In genomic region chr6:164098857-164099534, GRCh38 we compare ENCODE assay signal across 13 cellular contexts.
DNase-seq lines count a peak whose midpoint lies in the region; TF ChIP-seq lines count a peak whose summit lies in the region.
"Had no signal": no experiment of that assay in that cellular context is flagged by ENCODE, and none has a peak within 500 bp of the region (broad histone marks: within the 10 kb centered on the region; RNA-seq: fewer than 3 reads in every experiment).

No MANE protein-coding gene starts in this region.

- peak overlapping the region; percentile 71 to 96 (median 92) for H3K27ac Mint-ChIP-seq in brain
- H3K27ac Mint-ChIP-seq: activated naive CD8-positive, alpha-beta T cell treated with anti-CD3 and anti-CD28 coated beads, Interleukin-2, amount 10 ng/mL, durations not matched to agents 7 days and 5 days had no signal

- CTCF ChIA-PET in HEK293 (lab: Yijun Ruan, JAX) = interaction anchor here (0.6 to 2.3 kb wide), 3 partner anchors 8 to 185 kb away, joined by 3 to 11 read pairs (median 4); no protein-coding TSS in a partner anchor

- no peak for TF ChIP-seq EP300 in ovary (IDR thresholded peaks at IDR 0.05)

- intact Hi-C loops in ovary (cut with DNase I) = no loop called here
- intact Hi-C loops in colonic mucosa (cut with DNase I) = no loop called here

- TF ChIP-seq CTCF in HEK293 (tag by site-specific recombination; IDR thresholded peaks at IDR 0.05) (no peak), brain (conservative IDR thresholded peaks at IDR 0.05) (no peak), cardiac muscle cell (IDR thresholded peaks at IDR 0.05; ENCODE audit: low read depth, low read length) (no peak), ovary (IDR thresholded peaks at IDR 0.05) (no peak), colonic mucosa (IDR thresholded peaks at IDR 0.05) (no peak)

- H3K36me3 Mint-ChIP-seq in brain = peaks cover 8% of the 10 kb centered on the region
- H3K36me3 Mint-ChIP-seq: activated naive CD8-positive, alpha-beta T cell treated with anti-CD3 and anti-CD28 coated beads, Interleukin-2, amount 10 ng/mL, durations not matched to agents 7 days and 5 days had no signal

- H3K27ac ChIP-seq in HEK293 (ENCODE audit: extremely low read depth, low read depth, low read length) (no peak overlapping the region), cardiac muscle cell (peak overlapping the region; percentile 2), ovary (no peak overlapping the region), colonic mucosa (no peak overlapping the region)
- H3K27ac ChIP-seq: vagina had no signal

- H3K9ac ChIP-seq in colonic mucosa (ENCODE audit: low read depth in 2 of 2, low read length in 2 of 2) = no peak overlapping the region

- peaks cover 78% of the 10 kb centered on the region for H3K4me1 Mint-ChIP-seq in brain
- H3K4me1 Mint-ChIP-seq: activated naive CD8-positive, alpha-beta T cell treated with anti-CD3 and anti-CD28 coated beads, Interleukin-2, amount 10 ng/mL, durations not matched to agents 7 days and 5 days had no signal

- POLR2A ChIA-PET in HEK293 (lab: Yijun Ruan, JAX) = no interaction called here

- peak overlapping the region; percentile 18 to 71 (median 38) for H3K4me3 Mint-ChIP-seq in brain
- H3K4me3 Mint-ChIP-seq: activated naive CD8-positive, alpha-beta T cell treated with anti-CD3 and anti-CD28 coated beads, Interleukin-2, amount 10 ng/mL, durations not matched to agents 7 days and 5 days had no signal

- DNase-seq in cardiac muscle cell (ENCODE audit: low read depth in 1 of 2, low spot score in 1 of 2) (peak; percentile 85 to 90), retina (peak; percentile 80), ovary (no peak), colonic mucosa (no peak), dedifferentiated amniotic fluid mesenchymal stem cell (ENCODE audit: extremely low spot score) (no peak)
- no peak for DNase-seq in stimulated activated CD4-positive, alpha-beta T cell treated with anti-CD3 and anti-CD28 coated beads, Interleukin-2, amount 100 ng/mL, for 48 hours
- DNase-seq: activated CD4-positive, CD25-positive, alpha-beta regulatory T cell; activated naive CD8-positive, alpha-beta T cell treated with anti-CD3 and anti-CD28 coated beads, Interleukin-2, amount 10 ng/mL, durations not matched to agents 7 days and 5 days; DMS79 treated with DMSO at 0.1 percent for 48 hours had no signal

- 72 to 80% (median 76%) methylated on average over 16 of the region's 16 CpGs for WGBS in ovary, 3 donors

- H3K9me3 ChIP-seq in HEK293 (ENCODE audit: control insufficient read depth, insufficient read depth, low read depth, low read length) (no peaks in the 10 kb centered on the region), cardiac muscle cell (ENCODE audit: low read depth) (no peaks in the 10 kb centered on the region), ovary (no peaks in the 10 kb centered on the region), colonic mucosa (no peaks in the 10 kb centered on the region)
- H3K9me3 ChIP-seq: vagina had no signal

- no peaks in the 10 kb centered on the region for H3K27me3 ChIP-seq in cardiac muscle cell
- H3K27me3 ChIP-seq in ovary = no peaks in the 10 kb centered on the region
- no peaks in the 10 kb centered on the region for H3K27me3 ChIP-seq in colonic mucosa
- H3K27me3 ChIP-seq: vagina had no signal

- no peak overlapping the region for H3K4me3 ChIP-seq in HEK293 (ENCODE audit: low read depth, low read length)
- H3K4me3 ChIP-seq in cardiac muscle cell = no peak overlapping the region
- no peak overlapping the region for H3K4me3 ChIP-seq in ovary
- H3K4me3 ChIP-seq in colonic mucosa = no peak overlapping the region
- H3K4me3 ChIP-seq: lung, vagina had no signal

- H3K4me1 ChIP-seq in HEK293 (ENCODE audit: control insufficient read depth, insufficient read depth, low read length) = no peaks in the 10 kb centered on the region
- H3K4me1 ChIP-seq in cardiac muscle cell (ENCODE audit: low read depth) = peaks cover 16% of the 10 kb centered on the region
- no peaks in the 10 kb centered on the region for H3K4me1 ChIP-seq in ovary (ENCODE audit: insufficient read depth)
- no peaks in the 10 kb centered on the region for H3K4me1 ChIP-seq in colonic mucosa

- no peaks in the 10 kb centered on the region for H3K36me3 ChIP-seq in HEK293 (ENCODE audit: control insufficient read depth in 2 of 2, insufficient read depth in 1 of 2, low read length in 2 of 2)
- no peaks in the 10 kb centered on the region for H3K36me3 ChIP-seq in cardiac muscle cell
- H3K36me3 ChIP-seq in ovary = no peaks in the 10 kb centered on the region
- no peaks in the 10 kb centered on the region for H3K36me3 ChIP-seq in colonic mucosa
- H3K36me3 ChIP-seq: vagina had no signal

- TF ChIP-seq POLR2A in ovary (IDR thresholded peaks at IDR 0.05) = no peak

- peaks cover 0 to 13% (median 8%) of the 10 kb centered on the region in 5 experiments for H3K9me3 Mint-ChIP-seq in brain
- H3K9me3 Mint-ChIP-seq: activated naive CD8-positive, alpha-beta T cell treated with anti-CD3 and anti-CD28 coated beads, Interleukin-2, amount 10 ng/mL, durations not matched to agents 7 days and 5 days had no signal

- H3K27me3 Mint-ChIP-seq in brain = peaks cover 9% of the 10 kb centered on the region
- H3K27me3 Mint-ChIP-seq: activated naive CD8-positive, alpha-beta T cell treated with anti-CD3 and anti-CD28 coated beads, Interleukin-2, amount 10 ng/mL, durations not matched to agents 7 days and 5 days had no signal

TF ChIP-seq in HEK293, 187 proteins besides CTCF, POLR2A, EP300 and RAD21:
- TF ChIP-seq TRIM28 (IDR thresholded peaks at IDR 0.05; ENCODE audit: borderline replicate concordance, low read length) = 0 out of 2 replicates have a peak, but pooled peaks have one; percentile 56
- peak; percentile 40 for TF ChIP-seq SETDB1 (IDR thresholded peaks at IDR 0.05; ENCODE audit: insufficient read length, low read length)
- no peak for TF ChIP-seq ZNF133 (tag by site-specific recombination; IDR thresholded peaks at IDR 0.05)
- TF ChIP-seq ZBTB21 (tag by site-specific recombination; IDR thresholded peaks at IDR 0.05) = peak; percentile 82
- TF ChIP-seq ZNF843 (tag by site-specific recombination; IDR thresholded peaks at IDR 0.05) = no peak
- TF ChIP-seq ATF2 (tag by site-specific recombination; IDR thresholded peaks at IDR 0.05; ENCODE audit: low read depth) = peak; percentile 76
- 0 out of 2 replicates have a peak, but pooled peaks have one; percentile 18 for TF ChIP-seq ZFP69B (tag by site-specific recombination; IDR thresholded peaks at IDR 0.05)
- peak; percentile 53; the same call in 1 of the 2 replicates for TF ChIP-seq ZBTB48 (tag by site-specific recombination; IDR thresholded peaks at IDR 0.05)
- TF ChIP-seq ZNF629 (tag by site-specific recombination; IDR thresholded peaks at IDR 0.05) = 0 out of 2 replicates have a peak, but pooled peaks have one; percentile 28
- 0 out of 2 replicates have a peak, but pooled peaks have one; percentile 18 for TF ChIP-seq HIC1 (tag by site-specific recombination; IDR thresholded peaks at IDR 0.05)
- TF ChIP-seq ZNF24 (tag by site-specific recombination; IDR thresholded peaks at IDR 0.05) = no peak
- TF ChIP-seq ZFP37 (tag by site-specific recombination; IDR thresholded peaks at IDR 0.05) = peak; percentile 35; the same call in 1 of the 2 replicates
- no peak for TF ChIP-seq ZNF324 (tag by site-specific recombination; IDR thresholded peaks at IDR 0.05)
TF ChIP-seq in HEK293: peak in this region for 9.

Comparison
In these comparisons a context has a peak if more than half of its experiments do, and no peak if none do; other contexts are left out.
1. DNase-seq: peak in cardiac muscle cell (2 of 2) and retina (single experiment); none in ovary (0 of 5), stimulated activated CD4-positive, alpha-beta T cell treated with anti-CD3 and anti-CD28 coated beads, Interleukin-2, amount 100 ng/mL, for 48 hours (0 of 2), colonic mucosa (single experiment) and dedifferentiated amniotic fluid mesenchymal stem cell (single experiment).